In the genomic region with DNA sequence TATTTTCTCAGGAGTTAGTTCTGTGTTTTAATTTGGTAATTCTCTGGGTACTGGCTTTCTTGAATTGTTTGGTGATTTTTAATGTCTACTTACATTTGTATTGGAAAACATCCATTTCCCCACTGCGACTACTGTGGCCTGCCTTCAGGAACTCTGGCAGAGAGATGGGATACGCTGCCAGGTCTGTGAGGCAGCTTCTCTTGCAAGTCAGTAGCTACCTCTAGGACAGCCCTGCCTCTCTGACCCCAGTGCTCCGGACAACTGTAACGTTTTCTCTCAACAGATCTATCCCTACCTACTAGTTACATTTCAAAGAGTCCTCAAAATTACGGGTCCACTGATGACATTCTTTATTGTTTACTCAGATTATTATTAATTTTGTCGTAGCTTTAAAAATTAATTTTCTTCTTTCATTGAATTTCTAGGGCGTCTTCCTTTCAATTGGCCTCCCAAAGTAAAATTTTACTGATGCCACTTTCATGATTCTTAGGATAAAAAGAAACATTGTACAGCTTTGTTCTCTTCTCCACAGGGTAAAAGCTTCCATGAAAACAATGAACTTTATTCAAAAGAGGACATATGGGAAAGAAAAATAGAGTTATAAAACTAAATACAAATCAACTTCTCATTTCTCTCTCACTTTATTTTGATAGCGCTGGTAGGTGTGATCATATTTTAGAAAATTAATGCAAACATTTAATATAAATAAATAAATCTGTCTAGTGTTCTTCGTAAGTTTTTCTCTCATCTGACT, we compare ENCODE assay signal across 25 cellular contexts.
"Had no signal": no experiment of that assay in that cellular context is flagged by ENCODE, and none has a peak within 500 bp of the region (broad histone marks: within the 10 kb centered on the region; RNA-seq: fewer than 3 reads in every experiment).

No MANE protein-coding gene starts in this region.

- FAIRE-seq: endometrium, keratinocyte, urothelium cell line had no signal

- H3K4me1 Mint-ChIP-seq: immature natural killer cell; naive B cell; nephron; stimulated activated effector memory CD8-positive, alpha-beta T cell treated with anti-CD3 and anti-CD28 coated beads, Interleukin-12 subunit alpha, Interleukin-12 subunit beta, amount 100 ng/mL, for 72 hours had no signal

- H3K36me3 Mint-ChIP-seq: immature natural killer cell; naive B cell; stimulated activated effector memory CD8-positive, alpha-beta T cell treated with anti-CD3 and anti-CD28 coated beads, Interleukin-12 subunit alpha, Interleukin-12 subunit beta, amount 100 ng/mL, for 72 hours had no signal

- ATAC-seq: esophagus mucosa; gastrocnemius medialis; left cardiac atrium; lower lobe of right lung; psoas muscle; right lobe of liver; stimulated activated effector memory CD8-positive, alpha-beta T cell treated with anti-CD3 and anti-CD28 coated beads, Interleukin-12 subunit alpha, Interleukin-12 subunit beta, amount 100 ng/mL, for 72 hours; stimulated activated naive CD8-positive, alpha-beta T cell treated with anti-CD3 and anti-CD28 coated beads, Interleukin-15, Interleukin-2, amounts not matched to agents 100 U/mL and 50 U/mL, for 24 hours had no signal

- H3K4me3 ChIP-seq: gastrocnemius medialis, left ventricle myocardium inferior, lower lobe of right lung, psoas muscle, right lobe of liver had no signal

- H3K36me3 ChIP-seq: gastrocnemius medialis, left ventricle myocardium inferior, lower lobe of right lung, right lobe of liver had no signal

- H3K27ac Mint-ChIP-seq: immature natural killer cell; nephron; stimulated activated effector memory CD8-positive, alpha-beta T cell treated with anti-CD3 and anti-CD28 coated beads, Interleukin-12 subunit alpha, Interleukin-12 subunit beta, amount 100 ng/mL, for 72 hours had no signal

- H3K4me1 ChIP-seq: gastrocnemius medialis, left ventricle myocardium inferior, lower lobe of right lung, parathyroid adenoma, psoas muscle, right lobe of liver had no signal

- H3K9me3 Mint-ChIP-seq: nephron; stimulated activated effector memory CD8-positive, alpha-beta T cell treated with anti-CD3 and anti-CD28 coated beads, Interleukin-12 subunit alpha, Interleukin-12 subunit beta, amount 100 ng/mL, for 72 hours had no signal

- DNase-seq: cortex of kidney; effector memory CD4-positive, alpha-beta T cell; gastrocnemius medialis; glutamatergic neuron; immature natural killer cell; left cardiac atrium; left ventricle myocardium inferior; lower lobe of right lung; mesenchymal stem cell; naive B cell; occipital lobe; psoas muscle; retina; right lobe of liver; stimulated activated CD4-positive, alpha-beta T cell treated with anti-CD3 and anti-CD28 coated beads, Interleukin-4, amount 100 ng/mL, for 1 hour; stimulated activated CD8-positive, alpha-beta memory T cell treated with anti-CD3 and anti-CD28 coated beads, Interleukin-4, amount 100 ng/mL, for 48 hours; stimulated activated naive CD8-positive, alpha-beta T cell treated with anti-CD3 and anti-CD28 coated beads, Interleukin-15, Interleukin-2, amounts not matched to agents 100 U/mL and 50 U/mL, for 24 hours; trophoblast cell had no signal

- H3K4me3 Mint-ChIP-seq: immature natural killer cell; naive B cell; nephron; stimulated activated effector memory CD8-positive, alpha-beta T cell treated with anti-CD3 and anti-CD28 coated beads, Interleukin-12 subunit alpha, Interleukin-12 subunit beta, amount 100 ng/mL, for 72 hours had no signal

- H3K27me3 ChIP-seq: gastrocnemius medialis, right lobe of liver had no signal

- H3K79me2 ChIP-seq: parathyroid adenoma had no signal

- H3K27ac ChIP-seq: gastrocnemius medialis, left ventricle myocardium inferior, lower lobe of right lung, parathyroid adenoma, psoas muscle, right lobe of liver had no signal

- H2AFZ ChIP-seq: parathyroid adenoma had no signal

- H3K9me3 ChIP-seq: gastrocnemius medialis, left ventricle myocardium inferior, lower lobe of right lung, psoas muscle, right lobe of liver had no signal
